8 cellular contexts compared by ENCODE assay signal in the genomic region with DNA sequence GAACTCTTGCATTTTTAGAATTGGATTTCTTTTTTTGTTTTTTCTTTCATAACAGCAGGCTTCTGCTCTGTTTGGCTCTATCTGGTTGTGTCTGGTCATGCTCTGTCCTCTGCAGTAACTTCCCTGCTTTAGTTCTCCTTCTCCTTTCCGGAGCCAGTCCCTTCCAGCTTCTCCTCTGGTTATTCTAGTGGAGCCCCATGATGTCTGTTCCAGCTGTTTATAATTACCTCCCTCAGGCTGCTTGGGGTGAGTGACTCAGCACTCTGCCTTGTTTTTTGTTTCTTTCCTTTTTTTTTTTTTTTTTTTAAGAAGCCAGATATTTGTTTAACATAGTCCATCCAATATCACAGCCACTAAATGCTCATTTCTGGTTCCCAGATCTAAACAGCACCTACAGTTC.
DNase-seq lines count a peak whose midpoint lies in the region; ATAC-seq and TF ChIP-seq lines count a peak whose summit lies in the region.

No MANE protein-coding gene starts in this region.

- no peaks in the 10 kb centered on the region for H3K9me3 Mint-ChIP-seq in activated CD4-positive, alpha-beta T cell treated with anti-CD3 and anti-CD28 coated beads for 36 hours (ENCODE audit: low read depth)

- H3K27ac Mint-ChIP-seq in activated CD4-positive, alpha-beta T cell treated with anti-CD3 and anti-CD28 coated beads for 36 hours, result no peak overlapping the region

- H3K4me3 ChIP-seq in SJSA1, result no peak overlapping the region
- no peak overlapping the region for H3K4me3 ChIP-seq in psoas muscle

- ATAC-seq in psoas muscle, result peak; percentile 48 to 72 (median 66)
- no peak for ATAC-seq in activated CD4-positive, alpha-beta T cell treated with anti-CD3 and anti-CD28 coated beads for 36 hours

- H3K27me3 ChIP-seq in SJSA1 (replicated peaks), result no peaks in the 10 kb centered on the region
- no peaks in the 10 kb centered on the region for H3K27me3 ChIP-seq in psoas muscle (ENCODE audit: insufficient read depth in 3 of 3, low read length in 2 of 3)

- H3K27ac ChIP-seq in SJSA1 (peak overlapping the region; percentile 69), psoas muscle (peak overlapping the region; percentile 50)

- no peak overlapping the region for H3K4me3 Mint-ChIP-seq in activated CD4-positive, alpha-beta T cell treated with anti-CD3 and anti-CD28 coated beads for 36 hours

- DNase-seq in GM03348 (ENCODE audit: low spot score), result peak; percentile 89
- DNase-seq in SJSA1 (ENCODE audit: low read depth in 1 of 2, low spot score in 2 of 2), result peak; percentile 70 to 90
- peak; percentile 93 for DNase-seq in foreskin melanocyte
- no peak for DNase-seq in psoas muscle
- DNase-seq in activated CD4-positive, alpha-beta T cell treated with anti-CD3 and anti-CD28 coated beads for 36 hours, result no peak
- no peak for DNase-seq in NCI-H510A treated with DMSO at 0.1 percent for 48 hours (lab: John Stamatoyannopoulos, UW)
- no peak for DNase-seq in nucleus accumbens (lab: John Stamatoyannopoulos, UW)
- DNase-seq in cerebellar nuclear complex (lab: John Stamatoyannopoulos, UW), result no peak

- H3K36me3 Mint-ChIP-seq in activated CD4-positive, alpha-beta T cell treated with anti-CD3 and anti-CD28 coated beads for 36 hours (ENCODE audit: low read depth), result no peaks in the 10 kb centered on the region

- peaks cover 3% of the 10 kb centered on the region for H3K27me3 Mint-ChIP-seq in activated CD4-positive, alpha-beta T cell treated with anti-CD3 and anti-CD28 coated beads for 36 hours

- H3K36me3 ChIP-seq in SJSA1 (no peaks in the 10 kb centered on the region), psoas muscle (ENCODE audit: insufficient read depth in 1 of 2, low read depth in 1 of 2) (no peaks in the 10 kb centered on the region)

- intact Hi-C loops in psoas muscle (cut with DNase I), result no loop called here
- intact Hi-C loops in activated CD4-positive, alpha-beta T cell treated with anti-CD3 and anti-CD28 coated beads for 36 hours (cut with DNase I, micrococcal nuclease), result no loop called here

- H3K4me1 ChIP-seq in SJSA1 (replicated peaks) (peaks cover 39% of the 10 kb centered on the region), psoas muscle (peaks cover 9% of the 10 kb centered on the region)

- CTCF ChIA-PET in activated CD4-positive, alpha-beta T cell treated with anti-CD3 and anti-CD28 coated beads for 36 hours (lab: Charles Lee), result interaction anchor here (1.0 kb wide), 1 partner anchor 32 kb away, joined by 3 read pairs; no protein-coding TSS in a partner anchor

- H3K9me3 ChIP-seq in SJSA1 (replicated peaks) (no peaks in the 10 kb centered on the region), psoas muscle (no peaks in the 10 kb centered on the region)

- POLR2A ChIA-PET in activated CD4-positive, alpha-beta T cell treated with anti-CD3 and anti-CD28 coated beads for 36 hours (lab: Charles Lee), result no interaction called here

- no peaks in the 10 kb centered on the region for H3K4me1 Mint-ChIP-seq in activated CD4-positive, alpha-beta T cell treated with anti-CD3 and anti-CD28 coated beads for 36 hours

- TF ChIP-seq CTCF in psoas muscle (IDR thresholded peaks at IDR 0.05), result no peak

- 26 to 57% (median 41%) methylated on average over 1 of the region's 1 CpG for WGBS in psoas muscle, 3 donors

Comparison
In these comparisons a context has a peak if more than half of its experiments do, and no peak if none do; other contexts are left out.
1. DNase-seq: peak in GM03348 (single experiment), SJSA1 (2 of 2) and foreskin melanocyte (single experiment); none in psoas muscle (0 of 2), activated CD4-positive, alpha-beta T cell treated with anti-CD3 and anti-CD28 coated beads for 36 hours (single experiment), NCI-H510A treated with DMSO at 0.1 percent for 48 hours (single experiment), nucleus accumbens (0 of 56) and cerebellar nuclear complex (0 of 2).